Comparison of ENCODE assay signal across 1 cellular context in the genomic region with DNA sequence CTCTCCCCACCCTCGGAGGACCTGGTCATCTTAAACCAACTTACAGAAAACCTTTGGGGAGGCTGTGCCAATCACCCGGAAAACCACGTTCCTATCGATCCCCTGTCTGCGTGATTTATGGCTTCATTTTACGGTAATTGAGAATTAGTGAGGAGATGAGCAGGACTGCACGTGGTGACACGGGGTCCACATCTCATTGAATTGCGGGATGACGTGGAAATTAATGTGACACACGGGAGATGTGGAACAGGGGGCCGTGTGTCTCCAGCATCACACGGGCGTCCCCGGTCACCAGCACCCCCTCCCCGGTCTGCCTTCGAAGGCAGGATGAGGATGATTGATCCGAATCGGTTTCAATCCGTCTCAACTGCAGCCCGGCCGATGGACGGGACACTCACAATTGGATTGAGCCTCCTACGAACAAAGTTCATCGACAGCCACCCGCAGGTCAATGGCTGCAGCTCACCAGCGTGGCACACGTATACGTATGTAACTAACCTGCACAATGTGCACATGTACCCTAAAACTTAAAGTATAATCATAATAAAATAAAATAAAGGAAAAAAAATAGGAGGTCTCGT.
TF ChIP-seq lines count a peak whose summit lies in the region.

No MANE protein-coding gene starts in this region.

TF ChIP-seq in GM23338, 12 proteins besides CTCF, POLR2A, EP300 and RAD21 (continued from another document):
- TF ChIP-seq, protein P1, sequence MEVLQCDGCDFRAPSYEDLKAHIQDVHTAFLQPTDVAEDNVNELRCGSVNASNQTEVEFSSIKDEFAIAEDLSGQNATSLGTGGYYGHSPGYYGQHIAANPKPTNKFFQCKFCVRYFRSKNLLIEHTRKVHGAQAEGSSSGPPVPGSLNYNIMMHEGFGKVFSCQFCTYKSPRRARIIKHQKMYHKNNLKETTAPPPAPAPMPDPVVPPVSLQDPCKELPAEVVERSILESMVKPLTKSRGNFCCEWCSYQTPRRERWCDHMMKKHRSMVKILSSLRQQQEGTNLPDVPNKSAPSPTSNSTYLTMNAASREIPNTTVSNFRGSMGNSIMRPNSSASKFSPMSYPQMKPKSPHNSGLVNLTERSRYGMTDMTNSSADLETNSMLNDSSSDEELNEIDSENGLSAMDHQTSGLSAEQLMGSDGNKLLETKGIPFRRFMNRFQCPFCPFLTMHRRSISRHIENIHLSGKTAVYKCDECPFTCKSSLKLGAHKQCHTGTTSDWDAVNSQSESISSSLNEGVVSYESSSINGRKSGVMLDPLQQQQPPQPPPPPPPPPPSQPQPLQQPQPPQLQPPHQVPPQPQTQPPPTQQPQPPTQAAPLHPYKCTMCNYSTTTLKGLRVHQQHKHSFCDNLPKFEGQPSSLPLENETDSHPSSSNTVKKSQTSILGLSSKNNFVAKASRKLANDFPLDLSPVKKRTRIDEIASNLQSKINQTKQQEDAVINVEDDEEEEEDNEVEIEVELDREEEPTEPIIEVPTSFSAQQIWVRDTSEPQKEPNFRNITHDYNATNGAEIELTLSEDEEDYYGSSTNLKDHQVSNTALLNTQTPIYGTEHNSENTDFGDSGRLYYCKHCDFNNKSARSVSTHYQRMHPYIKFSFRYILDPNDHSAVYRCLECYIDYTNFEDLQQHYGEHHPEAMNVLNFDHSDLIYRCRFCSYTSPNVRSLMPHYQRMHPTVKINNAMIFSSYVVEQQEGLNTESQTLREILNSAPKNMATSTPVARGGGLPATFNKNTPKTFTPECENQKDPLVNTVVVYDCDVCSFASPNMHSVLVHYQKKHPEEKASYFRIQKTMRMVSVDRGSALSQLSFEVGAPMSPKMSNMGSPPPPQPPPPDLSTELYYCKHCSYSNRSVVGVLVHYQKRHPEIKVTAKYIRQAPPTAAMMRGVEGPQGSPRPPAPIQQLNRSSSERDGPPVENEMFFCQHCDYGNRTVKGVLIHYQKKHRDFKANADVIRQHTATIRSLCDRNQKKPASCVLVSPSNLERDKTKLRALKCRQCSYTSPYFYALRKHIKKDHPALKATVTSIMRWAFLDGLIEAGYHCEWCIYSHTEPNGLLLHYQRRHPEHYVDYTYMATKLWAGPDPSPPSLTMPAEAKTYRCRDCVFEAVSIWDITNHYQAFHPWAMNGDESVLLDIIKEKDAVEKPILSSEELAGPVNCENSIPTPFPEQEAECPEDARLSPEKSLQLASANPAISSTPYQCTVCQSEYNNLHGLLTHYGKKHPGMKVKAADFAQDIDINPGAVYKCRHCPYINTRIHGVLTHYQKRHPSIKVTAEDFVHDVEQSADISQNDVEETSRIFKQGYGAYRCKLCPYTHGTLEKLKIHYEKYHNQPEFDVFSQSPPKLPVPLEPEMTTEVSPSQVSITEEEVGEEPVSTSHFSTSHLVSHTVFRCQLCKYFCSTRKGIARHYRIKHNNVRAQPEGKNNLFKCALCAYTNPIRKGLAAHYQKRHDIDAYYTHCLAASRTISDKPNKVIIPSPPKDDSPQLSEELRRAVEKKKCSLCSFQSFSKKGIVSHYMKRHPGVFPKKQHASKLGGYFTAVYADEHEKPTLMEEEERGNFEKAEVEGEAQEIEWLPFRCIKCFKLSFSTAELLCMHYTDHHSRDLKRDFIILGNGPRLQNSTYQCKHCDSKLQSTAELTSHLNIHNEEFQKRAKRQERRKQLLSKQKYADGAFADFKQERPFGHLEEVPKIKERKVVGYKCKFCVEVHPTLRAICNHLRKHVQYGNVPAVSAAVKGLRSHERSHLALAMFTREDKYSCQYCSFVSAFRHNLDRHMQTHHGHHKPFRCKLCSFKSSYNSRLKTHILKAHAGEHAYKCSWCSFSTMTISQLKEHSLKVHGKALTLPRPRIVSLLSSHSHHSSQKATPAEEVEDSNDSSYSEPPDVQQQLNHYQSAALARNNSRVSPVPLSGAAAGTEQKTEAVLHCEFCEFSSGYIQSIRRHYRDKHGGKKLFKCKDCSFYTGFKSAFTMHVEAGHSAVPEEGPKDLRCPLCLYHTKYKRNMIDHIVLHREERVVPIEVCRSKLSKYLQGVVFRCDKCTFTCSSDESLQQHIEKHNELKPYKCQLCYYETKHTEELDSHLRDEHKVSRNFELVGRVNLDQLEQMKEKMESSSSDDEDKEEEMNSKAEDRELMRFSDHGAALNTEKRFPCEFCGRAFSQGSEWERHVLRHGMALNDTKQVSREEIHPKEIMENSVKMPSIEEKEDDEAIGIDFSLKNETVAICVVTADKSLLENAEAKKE (CRISPR knock-in tag; IDR thresholded peaks at IDR 0.05), result no peak
- TF ChIP-seq, protein P2, sequence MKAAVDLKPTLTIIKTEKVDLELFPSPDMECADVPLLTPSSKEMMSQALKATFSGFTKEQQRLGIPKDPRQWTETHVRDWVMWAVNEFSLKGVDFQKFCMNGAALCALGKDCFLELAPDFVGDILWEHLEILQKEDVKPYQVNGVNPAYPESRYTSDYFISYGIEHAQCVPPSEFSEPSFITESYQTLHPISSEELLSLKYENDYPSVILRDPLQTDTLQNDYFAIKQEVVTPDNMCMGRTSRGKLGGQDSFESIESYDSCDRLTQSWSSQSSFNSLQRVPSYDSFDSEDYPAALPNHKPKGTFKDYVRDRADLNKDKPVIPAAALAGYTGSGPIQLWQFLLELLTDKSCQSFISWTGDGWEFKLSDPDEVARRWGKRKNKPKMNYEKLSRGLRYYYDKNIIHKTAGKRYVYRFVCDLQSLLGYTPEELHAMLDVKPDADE (IDR thresholded peaks at IDR 0.05), result no peak
